1 cellular context compared by ENCODE assay signal in genomic region chr7:151752816-151753600, GRCh38.
TF ChIP-seq lines count a peak whose summit lies in the region.

No MANE protein-coding gene starts in this region.

TF ChIP-seq in IMR-90, 13 proteins besides CTCF, POLR2A, EP300 and RAD21:
- TF ChIP-seq NFE2L2 (IDR thresholded peaks at IDR 0.05; ENCODE audit: low read depth, low read length) (no peak), CHD1 (IDR thresholded peaks at IDR 0.05; ENCODE audit: low read depth, low read length) (no peak), SMC3 (IDR thresholded peaks at IDR 0.05; ENCODE audit: low read depth, low read length) (no peak)
